ENCODE assay signal across 13 cellular contexts in the genomic region with DNA sequence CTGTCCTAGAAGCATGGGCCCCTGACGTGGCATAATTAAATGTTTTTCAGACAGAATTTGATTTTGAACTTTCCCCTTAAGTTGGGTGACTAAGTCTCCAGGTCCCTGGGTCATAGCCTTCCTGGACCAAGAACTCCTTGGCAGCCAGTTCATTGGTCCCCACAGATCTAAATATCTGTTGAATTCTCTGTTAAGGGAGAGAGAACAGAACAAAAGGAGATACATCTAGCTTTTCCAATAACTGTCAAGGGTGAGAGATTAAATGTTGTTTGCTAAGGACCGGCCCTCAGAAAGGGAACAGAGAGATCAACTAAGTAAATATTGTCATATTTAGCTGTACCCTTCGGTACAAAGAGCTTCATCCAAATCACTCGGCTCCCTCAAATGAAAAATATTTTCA.
A peak's percentile ranks its signal among the peaks of the same experiment; 100 is the strongest.
DNase-seq lines count a peak whose midpoint lies in the region; ATAC-seq and TF ChIP-seq lines count a peak whose summit lies in the region.
"Had no signal": no experiment of that assay in that cellular context is flagged by ENCODE, and none has a peak within 500 bp of the region (broad histone marks: within the 10 kb centered on the region; RNA-seq: fewer than 3 reads in every experiment).

No MANE protein-coding gene starts in this region.

- H3K9me3 ChIP-seq in heart right ventricle (no peaks in the 10 kb centered on the region), sigmoid colon (no peaks in the 10 kb centered on the region), hepatocyte (ENCODE audit: low read depth) (no peaks in the 10 kb centered on the region)
- H3K9me3 ChIP-seq: HAP-1 had no signal

- intact Hi-C loops in heart right ventricle (cut with DNase I): loop anchor here in 2 of 10 donors (10.0 kb wide), 2 partner anchors 45 to 265 kb away; a partner anchor contains a TSS
- intact Hi-C loops in sigmoid colon (cut with DNase I): no loop called here

- no peak overlapping the region for H3K4me2 ChIP-seq in hepatocyte

- DNase-seq in NCI-H1417 (lab: John Stamatoyannopoulos, UW) (peak in 2 of 3 experiments; percentile 18 to 51), NCI-H1417 treated with DMSO at 0.1 percent for 48 hours (lab: John Stamatoyannopoulos, UW) (no peak), NCI-H774 (lab: John Stamatoyannopoulos, UW) (peak; percentile 11), heart right ventricle (no peak), sigmoid colon (no peak), hepatocyte (ENCODE audit: low spot score) (no peak), GDM1 (lab: John Stamatoyannopoulos, UW) (no peak)
- DNase-seq: activated effector memory CD4-positive, alpha-beta T cell treated with anti-CD3 and anti-CD28 coated beads, Interleukin-2, amount 50 U/mL, for 16 hours; dorsolateral prefrontal cortex; midbrain had no signal

- TF ChIP-seq EP300 in sigmoid colon (IDR thresholded peaks at IDR 0.05): no peak

- 72 to 82% methylated on average over 4 of the region's 4 CpGs for WGBS in heart right ventricle, 2 donors
- WGBS in sigmoid colon, 2 donors: 24 to 65% methylated on average over 4 of the region's 4 CpGs
- WGBS in hepatocyte (ENCODE audit: low lambda C conversion rate, missing lambda C conversion rate): 52% methylated on average over 4 of the region's 4 CpGs

- H3K27ac ChIP-seq in heart right ventricle (peak overlapping the region in 5 of 10 donors; percentile 13 to 52 (median 46)), sigmoid colon (peak overlapping the region in 3 of 4 donors; percentile 15 to 49 (median 34)), hepatocyte (no peak overlapping the region)
- H3K27ac ChIP-seq: 22Rv1 had no signal

- TF ChIP-seq POLR2A in sigmoid colon (IDR thresholded peaks at IDR 0.05): no peak

- H3K36me3 ChIP-seq in heart right ventricle (peaks cover 0 to 6% (median 0%) of the 10 kb centered on the region in 9 donors), sigmoid colon (no peaks in the 10 kb centered on the region), hepatocyte (replicated peaks; ENCODE audit: insufficient read depth, low read depth) (no peaks in the 10 kb centered on the region)
- H3K36me3 ChIP-seq: HAP-1 had no signal

- H4K20me1 ChIP-seq in hepatocyte (ENCODE audit: insufficient read depth, poor library complexity, severe bottlenecking): no peaks in the 10 kb centered on the region

- ATAC-seq in heart right ventricle (peak in 7 of 8 donors; percentile 8 to 60 (median 44)), HG03378 (IDR thresholded peaks at IDR 0.05; ENCODE audit: unreplicated experiment) (no peak)

- TF ChIP-seq CTCF in heart right ventricle (IDR thresholded peaks at IDR 0.05) (no peak), sigmoid colon (IDR thresholded peaks at IDR 0.05) (no peak), hepatocyte (IDR thresholded peaks at IDR 0.05; ENCODE audit: poor library complexity) (no peak)

- no peak overlapping the region for H2AFZ ChIP-seq in hepatocyte

- H3K4me3 ChIP-seq in heart right ventricle (no peak overlapping the region), sigmoid colon (no peak overlapping the region), hepatocyte (no peak overlapping the region)
- H3K4me3 ChIP-seq: dorsolateral prefrontal cortex, HAP-1 had no signal

- H3K4me1 ChIP-seq in heart right ventricle: peaks cover 0 to 46% (median 5%) of the 10 kb centered on the region in 9 donors
- H3K4me1 ChIP-seq in sigmoid colon: peaks cover 0 to 8% (median 0%) of the 10 kb centered on the region in 4 donors
- H3K4me1 ChIP-seq in hepatocyte (ENCODE audit: insufficient read depth): no peaks in the 10 kb centered on the region

- H3K79me2 ChIP-seq in hepatocyte: no peaks in the 10 kb centered on the region

- no peaks in the 10 kb centered on the region for H3K9me2 ChIP-seq in hepatocyte (replicated peaks; ENCODE audit: insufficient read depth)

- H3K27me3 ChIP-seq in heart right ventricle (no peaks in the 10 kb centered on the region), sigmoid colon (no peaks in the 10 kb centered on the region), hepatocyte (no peaks in the 10 kb centered on the region)
- H3K27me3 ChIP-seq: dorsolateral prefrontal cortex had no signal

Comparison
In these comparisons a context has a peak if more than half of its experiments do, and no peak if none do; other contexts are left out.
1. DNase-seq: peak in NCI-H1417 (2 of 3) and NCI-H774 (single experiment); none in NCI-H1417 treated with DMSO at 0.1 percent for 48 hours (single experiment), heart right ventricle (0 of 2), sigmoid colon (single experiment), hepatocyte (single experiment) and GDM1 (single experiment).